17 cellular contexts compared by ENCODE assay signal in genomic region chr18:11523809-11524208, GRCh38.
DNase-seq lines count a peak whose midpoint lies in the region; ATAC-seq, FAIRE-seq and TF ChIP-seq lines count a peak whose summit lies in the region.
"Had no signal": no experiment of that assay in that cellular context is flagged by ENCODE, and none has a peak within 500 bp of the region (broad histone marks: within the 10 kb centered on the region; RNA-seq: fewer than 3 reads in every experiment).

No MANE protein-coding gene starts in this region.

- peak overlapping the region; percentile 97 for H3K27ac ChIP-seq in endothelial cell of umbilical vein (ENCODE audit: insufficient read depth, low read depth, low read length)
- H3K27ac ChIP-seq: C4-2B had no signal

- peak overlapping the region; percentile 77 for H3K4me2 ChIP-seq in endothelial cell of umbilical vein (ENCODE audit: insufficient read depth, low read length)

- TF ChIP-seq CTCF in endothelial cell of umbilical vein (IDR thresholded peaks at IDR 0.05; ENCODE audit: extremely low read depth in 1 of 2, insufficient read depth in 1 of 2, low read depth in 1 of 2, low read length in 2 of 2), result no peak
- no peak for TF ChIP-seq CTCF in omental fat pad (IDR thresholded peaks at IDR 0.05)

- H3K9me3 ChIP-seq in endothelial cell of umbilical vein (replicated peaks; ENCODE audit: control insufficient read depth, insufficient read depth, low read length), result no peaks in the 10 kb centered on the region
- H3K9me3 ChIP-seq: BE2C, HAP-1 had no signal

- peak; percentile 79 for ATAC-seq in omental fat pad (ENCODE audit: low FRiP score)
- ATAC-seq in GM19324 (IDR thresholded peaks at IDR 0.05; ENCODE audit: low FRiP score, unreplicated experiment), result no peak

- CTCF ChIA-PET in endothelial cell of umbilical vein (lab: Charles Lee), result interaction anchor here (0.8 to 4.9 kb wide), 5 partner anchors 30 to 213 kb away, joined by 3 to 24 read pairs (median 4); no protein-coding TSS in a partner anchor

- H4K20me1 ChIP-seq in endothelial cell of umbilical vein (replicated peaks; ENCODE audit: control insufficient read depth, extremely low read depth, insufficient read depth, low read length), result no peaks in the 10 kb centered on the region

- FAIRE-seq in endothelial cell of umbilical vein (lab: Jason Lieb, UNC), result peak; percentile 18
- FAIRE-seq: H1 had no signal

- BruUV-seq in endothelial cell of umbilical vein (replicated peaks; lab: Mats Ljungman, UMichigan), result no TSS peak

- DNase-seq in A172 (ENCODE audit: low spot score) (peak; percentile 58), M059J (ENCODE audit: low read depth) (peak; percentile 28), endothelial cell of umbilical vein (ENCODE audit: low read depth, low spot score) (peak; percentile 55), omental fat pad (ENCODE audit: low spot score) (no peak), NCI-H526 treated with DMSO at 0.1 percent for 48 hours (lab: John Stamatoyannopoulos, UW) (no peak)
- DNase-seq in stimulated activated CD4-positive, alpha-beta T cell treated with anti-CD3 and anti-CD28 coated beads, Interleukin-15, amount 100 ng/mL, for 24 hours, result no peak
- DNase-seq: 8988T; BE2C; CD4-positive, alpha-beta memory T cell; COR-L47; DND-41; GF-D8; IMR-90 had no signal

- dilution Hi-C loops in endothelial cell of umbilical vein (cut with MboI; ENCODE audit: extremely low pct_ligation_motif_present, low sequenced_read_pairs), result no loop called here

- no peaks in the 10 kb centered on the region for H3K9me1 ChIP-seq in endothelial cell of umbilical vein (replicated peaks; ENCODE audit: control insufficient read depth, extremely low read depth, insufficient read depth, low read length)

- no peak overlapping the region for H3K4me3 ChIP-seq in endothelial cell of umbilical vein (replicated peaks in 1 of 3; ENCODE audit: insufficient read depth in 1 of 3, low read depth in 1 of 3, low read length in 3 of 3)
- H3K4me3 ChIP-seq: HAP-1 had no signal

- POLR2A ChIA-PET in endothelial cell of umbilical vein (lab: Charles Lee), result no interaction called here

- peak overlapping the region; percentile 53 for H3K9ac ChIP-seq in endothelial cell of umbilical vein (replicated peaks; ENCODE audit: extremely low read depth, insufficient read depth, low read length)

- no peaks in the 10 kb centered on the region for H3K36me3 ChIP-seq in endothelial cell of umbilical vein (ENCODE audit: control insufficient read depth in 2 of 2, extremely low read depth in 1 of 2, insufficient read depth in 2 of 2, low read length in 2 of 2)
- H3K36me3 ChIP-seq: BE2C, HAP-1 had no signal

- intact Hi-C loops in endothelial cell of umbilical vein (cut with micrococcal nuclease), result loop anchor here (1.0 kb wide), 1 partner anchor 24 kb away; no protein-coding TSS in a partner anchor

- H3K79me2 ChIP-seq in endothelial cell of umbilical vein (ENCODE audit: control insufficient read depth, insufficient read depth, low read length), result no peaks in the 10 kb centered on the region

- no peak for TF ChIP-seq POLR2A in endothelial cell of umbilical vein (IDR thresholded peaks at IDR 0.05; ENCODE audit: low read depth, low read length)

- H2AFZ ChIP-seq in endothelial cell of umbilical vein (ENCODE audit: low read depth, low read length), result no peak overlapping the region

- H3K27me3 ChIP-seq in endothelial cell of umbilical vein (ENCODE audit: control insufficient read depth in 2 of 2, insufficient read depth in 2 of 2, low read length in 2 of 2), result no peaks in the 10 kb centered on the region
- H3K27me3 ChIP-seq: BE2C had no signal

- H3K4me1 ChIP-seq in endothelial cell of umbilical vein (ENCODE audit: control insufficient read depth, extremely low read depth, insufficient read depth, low read length), result peaks cover 28% of the 10 kb centered on the region
- H3K4me1 ChIP-seq: BE2C, HAP-1 had no signal

TF ChIP-seq in endothelial cell of umbilical vein, 7 proteins besides CTCF, POLR2A, EP300 and RAD21:
- TF ChIP-seq EZH2 (IDR thresholded peaks at IDR 0.05; ENCODE audit: borderline replicate concordance, low read depth, low read length, severe bottlenecking), result no peak
- TF ChIP-seq MYC (IDR thresholded peaks at IDR 0.05; ENCODE audit: low read depth, low read length), result no peak
- TF ChIP-seq POLR2AphosphoS5 (IDR thresholded peaks at IDR 0.05; ENCODE audit: insufficient read depth, low read depth, low read length), result peak; percentile 22
- no peak for TF ChIP-seq JUN (IDR thresholded peaks at IDR 0.05; ENCODE audit: borderline replicate concordance, insufficient read depth, insufficient read length, low read depth)
- peak; percentile 61 for TF ChIP-seq FOS (IDR thresholded peaks at IDR 0.05; ENCODE audit: borderline replicate concordance, insufficient read depth, low read length)
- TF ChIP-seq, protein P1, sequence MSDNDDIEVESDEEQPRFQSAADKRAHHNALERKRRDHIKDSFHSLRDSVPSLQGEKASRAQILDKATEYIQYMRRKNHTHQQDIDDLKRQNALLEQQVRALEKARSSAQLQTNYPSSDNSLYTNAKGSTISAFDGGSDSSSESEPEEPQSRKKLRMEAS (IDR thresholded peaks at IDR 0.05; ENCODE audit: insufficient read depth, insufficient read length), result no peak
- TF ChIP-seq GATA2 (IDR thresholded peaks at IDR 0.05; ENCODE audit: insufficient read depth, insufficient read length, low read depth, low read length), result peak; percentile 36

Comparison
In these comparisons a context has a peak if more than half of its experiments do, and no peak if none do; other contexts are left out.
1. DNase-seq: peak in A172 (single experiment), M059J (single experiment) and endothelial cell of umbilical vein (single experiment); none in omental fat pad (single experiment), stimulated activated CD4-positive, alpha-beta T cell treated with anti-CD3 and anti-CD28 coated beads, Interleukin-15, amount 100 ng/mL, for 24 hours (single experiment) and NCI-H526 treated with DMSO at 0.1 percent for 48 hours (single experiment).